Comparison of ENCODE assay signal across 8 cellular contexts in the genomic region with DNA sequence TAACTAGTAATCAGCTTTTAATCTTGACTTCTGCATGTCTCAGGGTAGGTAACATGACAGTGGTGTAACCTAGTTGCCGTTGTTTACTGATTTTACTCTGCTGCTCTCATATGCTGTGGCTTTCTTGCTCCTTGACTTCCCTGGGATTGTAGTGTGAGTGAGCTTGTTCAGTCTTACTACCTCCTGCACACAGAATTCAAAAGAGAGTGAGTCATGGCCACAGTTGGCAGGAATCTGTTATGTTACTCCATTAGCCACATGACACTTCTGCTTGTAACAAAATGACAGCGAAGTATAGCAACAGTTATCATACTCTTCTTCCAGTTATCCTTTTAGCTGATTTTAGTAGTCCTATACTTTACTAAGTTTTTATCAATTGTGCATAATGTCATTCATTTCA. TPM values are rescaled to one million over a fixed set of nuclear protein-coding genes. Genes with fewer than 3 reads are reported as not detected.
DNase-seq lines count a peak whose midpoint lies in the region; ATAC-seq and TF ChIP-seq lines count a peak whose summit lies in the region.

No MANE protein-coding gene starts in this region.

- ATAC-seq in GM21360 (IDR thresholded peaks at IDR 0.05; ENCODE audit: unreplicated experiment) (no peak), HG02798 (IDR thresholded peaks at IDR 0.05; ENCODE audit: poor library complexity, unreplicated experiment) (no peak)

- H3K36me3 ChIP-seq in ascending aorta, result no peaks in the 10 kb centered on the region
- no peaks in the 10 kb centered on the region for H3K36me3 ChIP-seq in vagina

- no peaks in the 10 kb centered on the region for H3K9me3 ChIP-seq in ascending aorta
- H3K9me3 ChIP-seq in vagina, result no peaks in the 10 kb centered on the region

- H3K4me1 ChIP-seq in ascending aorta, result peaks cover 12 to 59% of the 10 kb centered on the region in 2 donors
- H3K4me1 ChIP-seq in vagina, result peaks cover 97% of the 10 kb centered on the region

- no peaks in the 10 kb centered on the region for H3K27me3 ChIP-seq in ascending aorta
- no peaks in the 10 kb centered on the region for H3K27me3 ChIP-seq in vagina

- TF ChIP-seq POLR2A in vagina (IDR thresholded peaks at IDR 0.05), result no peak

- H3K27ac ChIP-seq in ascending aorta (peak overlapping the region; percentile 28 to 61), vagina (peak overlapping the region; percentile 48)

- TF ChIP-seq CTCF in ascending aorta (IDR thresholded peaks at IDR 0.05) (no peak), vagina (IDR thresholded peaks at IDR 0.05) (no peak)

- intact Hi-C loops in ascending aorta (cut with DNase I) (no loop called here), vagina (cut with DNase I) (no loop called here)

- H3K4me3 ChIP-seq in ascending aorta, result peak overlapping the region in 1 of 2 donors; percentile 17
- no peak overlapping the region for H3K4me3 ChIP-seq in vagina

- peak; percentile 22 for DNase-seq in stimulated activated CD4-positive, alpha-beta T cell treated with anti-CD3 and anti-CD28 coated beads, Interleukin-15, amount 100 ng/mL, for 24 hours
- no peak for DNase-seq in stimulated activated CD4-positive, alpha-beta T cell treated with anti-CD3 and anti-CD28 coated beads, Interleukin-4, amount 100 ng/mL, for 4 hours
- DNase-seq in ascending aorta (ENCODE audit: low spot score in 2 of 2) (peak; percentile 17 to 78), kidney glomerular epithelial cell (lab: John Stamatoyannopoulos, UW) (peak; percentile 85), vagina (ENCODE audit: extremely low spot score in 2 of 2) (no peak), NAMALWA (ENCODE audit: low spot score) (no peak)

RNA-seq across cellular contexts. Expression of a gene that starts 18.8 kb away (rescaled TPM):
- 36.7 TPM for total RNA-seq in ascending aorta
- 53.0 TPM for total RNA-seq in vagina

Comparison
In these comparisons a context has a peak if more than half of its experiments do, and no peak if none do; other contexts are left out.
1. DNase-seq: peak in stimulated activated CD4-positive, alpha-beta T cell treated with anti-CD3 and anti-CD28 coated beads, Interleukin-15, amount 100 ng/mL, for 24 hours (single experiment), ascending aorta (2 of 2) and kidney glomerular epithelial cell (single experiment); none in stimulated activated CD4-positive, alpha-beta T cell treated with anti-CD3 and anti-CD28 coated beads, Interleukin-4, amount 100 ng/mL, for 4 hours (0 of 2), vagina (0 of 2) and NAMALWA (single experiment).